In genomic region chr6:152450519-152450918, GRCh38 we compare ENCODE assay signal across 7 cellular contexts.
"Had no signal": no experiment of that assay in that cellular context is flagged by ENCODE, and none has a peak within 500 bp of the region (broad histone marks: within the 10 kb centered on the region; RNA-seq: fewer than 3 reads in every experiment).

No MANE protein-coding gene starts in this region.

- H3K4me1 Mint-ChIP-seq: IgD-negative memory B cell had no signal

- H3K27ac Mint-ChIP-seq: IgD-negative memory B cell had no signal

- FAIRE-seq: HTR-8/SVneo had no signal

- H3K4me2 ChIP-seq: KMS-11 had no signal

- H3K4me3 Mint-ChIP-seq: IgD-negative memory B cell had no signal

- DNase-seq: IMR-90, KBM-7, KG1 had no signal

- H3K27ac ChIP-seq: HL-60, KMS-11 had no signal

- H3K9ac ChIP-seq: KMS-11 had no signal

- H3K36me3 Mint-ChIP-seq: IgD-negative memory B cell had no signal
